In genomic region chr6:114747995-114748625, GRCh38 we compare ENCODE assay signal across 9 cellular contexts.
DNase-seq lines count a peak whose midpoint lies in the region; ATAC-seq lines count a peak whose summit lies in the region.
"Had no signal": no experiment of that assay in that cellular context is flagged by ENCODE, and none has a peak within 500 bp of the region (broad histone marks: within the 10 kb centered on the region; RNA-seq: fewer than 3 reads in every experiment).

No MANE protein-coding gene starts in this region.

- peaks cover 8% of the 10 kb centered on the region for H3K4me1 ChIP-seq in adipocyte (ENCODE audit: control insufficient read depth, insufficient read depth, low read length)

- H3K9ac ChIP-seq in adipocyte (ENCODE audit: low read length): no peak overlapping the region

- no peak overlapping the region for H3K4me3 ChIP-seq in adipocyte (ENCODE audit: low read length)

- no peaks in the 10 kb centered on the region for H3K9me3 ChIP-seq in adipocyte (ENCODE audit: control insufficient read depth, low read length)

- in situ Hi-C loops in Caki2 (cut with HindIII; ENCODE audit: low pct_unique_long_range_greater_than_20kb, low sequenced_read_pairs): no loop called here

- no peaks in the 10 kb centered on the region for H3K27me3 ChIP-seq in adipocyte (replicated peaks; ENCODE audit: control insufficient read depth, insufficient read depth, low read length)

- ATAC-seq in GM19035 (IDR thresholded peaks at IDR 0.05; ENCODE audit: unreplicated experiment) (peak; percentile 64), GM18519 (IDR thresholded peaks at IDR 0.05; ENCODE audit: low FRiP score, unreplicated experiment) (no peak), GM21619 (IDR thresholded peaks at IDR 0.05; ENCODE audit: unreplicated experiment) (no peak)

- H3K36me3 ChIP-seq in adipocyte (ENCODE audit: control insufficient read depth, insufficient read depth, low read length, severe bottlenecking): no peaks in the 10 kb centered on the region

- DNase-seq in Caki2 (ENCODE audit: low read depth) (peak; percentile 60), NCI-H1436 (lab: John Stamatoyannopoulos, UW) (peak; percentile 21), adipocyte (ENCODE audit: low read depth) (peak; percentile 94), iPS-NIHi11 (ENCODE audit: low spot score) (peak; percentile 15)
- peak; percentile 1 for DNase-seq in stimulated activated CD8-positive, alpha-beta memory T cell treated with anti-CD3 and anti-CD28 coated beads, Interleukin-4, amount 100 ng/mL, for 24 hours (ENCODE audit: low read depth)
- DNase-seq: activated B cell treated with CpG ODN at 0.5 μM for 24 hours had no signal

Comparison
In these comparisons a context has a peak if more than half of its experiments do, and no peak if none do; other contexts are left out.
1. DNase-seq: peak in every context shown above with its lines; median percentile 94 in adipocyte; 60 in Caki2; 21 in NCI-H1436; 15 in iPS-NIHi11; 1 in stimulated activated CD8-positive, alpha-beta memory T cell treated with anti-CD3 and anti-CD28 coated beads, Interleukin-4, amount 100 ng/mL, for 24 hours.